22 cellular contexts compared by ENCODE assay signal in the genomic region with DNA sequence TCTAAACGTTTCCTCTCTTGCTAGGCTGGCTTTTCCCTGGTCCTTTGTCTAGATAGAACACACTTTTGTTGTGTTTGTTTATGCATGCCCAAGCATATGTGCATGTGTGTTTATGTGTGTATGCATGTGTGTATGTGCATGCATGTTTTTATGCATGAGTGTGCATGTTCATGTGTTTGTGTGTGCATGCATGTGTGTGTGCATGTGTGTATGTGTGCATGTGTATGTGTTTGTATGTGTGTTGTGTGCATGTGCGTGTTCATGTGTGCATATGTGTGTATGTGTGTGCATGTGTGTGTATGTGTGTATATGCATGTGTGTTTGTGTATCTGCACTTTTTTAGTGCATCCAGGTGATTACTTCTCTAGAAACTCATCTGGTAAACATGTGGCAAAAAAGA.
DNase-seq lines count a peak whose midpoint lies in the region; FAIRE-seq and TF ChIP-seq lines count a peak whose summit lies in the region.
"Had no signal": no experiment of that assay in that cellular context is flagged by ENCODE, and none has a peak within 500 bp of the region (broad histone marks: within the 10 kb centered on the region; RNA-seq: fewer than 3 reads in every experiment).

No MANE protein-coding gene starts in this region.

- 95% methylated on average over 2 of the region's 2 CpGs; no CpG with 5 or more reads in 1 of the 2 experiments for WGBS in H1 (ENCODE audit: extremely low coverage in 1 of 2, insufficient coverage in 1 of 2, insufficient read length in 1 of 2, insufficient replicate concordance in 2 of 2, low coverage in 1 of 2, low lambda C conversion rate in 2 of 2, missing lambda C conversion rate in 1 of 2), 2 experiments

- no peak overlapping the region for H2BK12ac ChIP-seq in H1 (ENCODE audit: low read depth, low read length)

- H2AK5ac ChIP-seq in H1 (ENCODE audit: low read depth, low read length) = peak overlapping the region; percentile 90; the same call in 1 of the 2 replicates

- no peak overlapping the region for H2BK120ac ChIP-seq in H1 (replicated peaks; ENCODE audit: low read depth, low read length)

- no peak overlapping the region for H3K9ac ChIP-seq in H1 (replicated peaks in 1 of 4; ENCODE audit: extremely low read depth in 1 of 4, low read depth in 3 of 4, low read length in 3 of 4)
- H3K9ac ChIP-seq: BLaER1 had no signal

- no peak for TF ChIP-seq EP300 in H1 (IDR thresholded peaks at IDR 0.05; ENCODE audit: borderline replicate concordance in 1 of 2, low read depth in 2 of 2, low read length in 2 of 2)

- H3K79me1 ChIP-seq in H1 (ENCODE audit: low read depth, low read length) = 0 out of 2 replicates have a peak, but pooled peaks cover 2% of the 10 kb centered on the region

- no peak overlapping the region for H4K5ac ChIP-seq in H1 (ENCODE audit: insufficient read length, low read depth, low read length)

- peaks cover 0 to 2% of the 10 kb centered on the region in 2 experiments for H4K20me1 ChIP-seq in H1 (replicated peaks in 1 of 2; ENCODE audit: control insufficient read depth in 1 of 2, insufficient read depth in 2 of 2, low read length in 2 of 2)
- H4K20me1 ChIP-seq: BLaER1 had no signal

- no peak overlapping the region for H3K4me3 ChIP-seq in H1 (ENCODE audit: extremely low read depth in 1 of 4, insufficient read depth in 2 of 4, low read depth in 3 of 4, low read length in 4 of 4)
- H3K4me3 ChIP-seq: BLaER1 had no signal

- H3K4me1 ChIP-seq in H1 (replicated peaks in 1 of 4; ENCODE audit: control insufficient read depth in 3 of 4, insufficient read depth in 4 of 4, low read length in 3 of 4) = no peaks in the 10 kb centered on the region
- H3K4me1 ChIP-seq: BE2C had no signal

- no peak overlapping the region for H3K18ac ChIP-seq in H1 (ENCODE audit: extremely low read depth, low read length)

- no peak overlapping the region for H4K91ac ChIP-seq in H1 (replicated peaks; ENCODE audit: insufficient read length, low read length)

- no peak overlapping the region for H3K4me2 ChIP-seq in H1 (ENCODE audit: insufficient read depth in 1 of 2, low read depth in 2 of 2, low read length in 2 of 2)
- H3K4me2 ChIP-seq: BLaER1 had no signal

- no peaks in the 10 kb centered on the region; a peak in 1 of 4 replicates for H3K79me2 ChIP-seq in H1 (ENCODE audit: control insufficient read depth in 1 of 2, insufficient read depth in 2 of 2, low read length in 2 of 2)

- no peaks in the 10 kb centered on the region for H3K36me3 ChIP-seq in H1 (ENCODE audit: control insufficient read depth in 2 of 4, insufficient read depth in 4 of 4, low read length in 3 of 4)
- H3K36me3 ChIP-seq: BE2C, BLaER1 had no signal

- no peak overlapping the region for H3K4ac ChIP-seq in H1 (replicated peaks; ENCODE audit: insufficient read length, low read depth, low read length)

- H3K27ac ChIP-seq in H1 (ENCODE audit: low read depth, low read length) = no peak overlapping the region
- H3K27ac ChIP-seq: BLaER1 had no signal

- POLR2A ChIA-PET in H1 (lab: Charles Lee; ENCODE audit: partially characterized antibody) = no interaction called here

- H2BK20ac ChIP-seq in H1 (ENCODE audit: low read length) = no peak overlapping the region

- TF ChIP-seq POLR2A in H1 (IDR thresholded peaks at IDR 0.05; ENCODE audit: control extremely low read depth in 1 of 2, low read depth in 2 of 2, low read length in 2 of 2) = no peak

- H3K27me3 ChIP-seq in H1 (replicated peaks in 1 of 4; ENCODE audit: control insufficient read depth in 3 of 4, extremely low read depth in 1 of 4, insufficient read depth in 3 of 4, low read length in 3 of 4) = no peaks in the 10 kb centered on the region
- H3K27me3 ChIP-seq: BE2C, BLaER1 had no signal

- no peak for TF ChIP-seq RAD21 in H1 (IDR thresholded peaks at IDR 0.05 in 1 of 2, conservative IDR thresholded peaks at IDR 0.05 in 1 of 2; ENCODE audit: low read depth in 2 of 2, low read length in 2 of 2)

- H2BK5ac ChIP-seq in H1 (ENCODE audit: low read depth, low read length) = no peak overlapping the region

- peak; percentile 73 for FAIRE-seq in D721Med (lab: Jason Lieb, UNC)
- FAIRE-seq in HTR-8/SVneo (lab: Jason Lieb, UNC) = peak; percentile 46
- no peak for FAIRE-seq in H1 (lab: Jason Lieb, UNC)
- FAIRE-seq in urothelium cell line (lab: Jason Lieb, UNC) = peak; percentile 88
- FAIRE-seq: A204.1, G401.6, GM12891, GM19239 had no signal

- no peak overlapping the region for H4K8ac ChIP-seq in H1 (ENCODE audit: extremely low read depth, insufficient read depth, low read length)

- H3K56ac ChIP-seq in H1 (replicated peaks; ENCODE audit: insufficient read length, low read depth, low read length) = no peak overlapping the region

- no peak for TF ChIP-seq CTCF in D721Med (IDR thresholded peaks at IDR 0.05; ENCODE audit: insufficient read depth, missing control alignments)
- TF ChIP-seq CTCF in H1 (IDR thresholded peaks at IDR 0.05; ENCODE audit: control extremely low read depth in 1 of 3, insufficient read depth in 1 of 3, low read depth in 1 of 3, low read length in 3 of 3) = no peak

- H3K14ac ChIP-seq in H1 (ENCODE audit: insufficient read length) = peak overlapping the region; percentile 63

- no peaks in the 10 kb centered on the region for H3K9me3 ChIP-seq in H1 (ENCODE audit: insufficient read depth in 2 of 2, low read depth in 1 of 2, low read length in 1 of 2)
- H3K9me3 ChIP-seq: BE2C had no signal

- H2AFZ ChIP-seq in H1 (ENCODE audit: low read length) = no peak overlapping the region

- CTCF ChIA-PET in H1 (lab: Charles Lee; ENCODE audit: partially characterized antibody) = no interaction called here

- peaks cover 2% of the 10 kb centered on the region; the same call in 1 of the 2 replicates for H3K23me2 ChIP-seq in H1 (ENCODE audit: low read depth, low read length)

- H3K23ac ChIP-seq in H1 (ENCODE audit: insufficient read length) = no peak overlapping the region

- no peak for DNase-seq in D721Med (ENCODE audit: insufficient read length, low spot score)
- DNase-seq in HTR-8/SVneo (ENCODE audit: insufficient read length, low spot score) = no peak
- no peak for DNase-seq in H1 (ENCODE audit: low read depth in 1 of 2, low spot score in 2 of 2)
- DNase-seq in urothelium cell line (ENCODE audit: low spot score) = no peak
- DNase-seq in NK-92 treated with Interleukin-12 subunit alpha and Interleukin-12 subunit beta, amount 100 ng/mL, for 24 hours (lab: John Stamatoyannopoulos, UW) = no peak
- DNase-seq in activated CD4-positive, alpha-beta T cell treated with anti-CD3 and anti-CD28 coated beads for 48 hours = no peak
- no peak for DNase-seq in effector CD4-positive, alpha-beta T cell
- DNase-seq: 8988T; ACHN; BE2C; C1 segment of cervical spinal cord; CD4-positive, alpha-beta memory T cell; CD4-positive, CD25-positive, alpha-beta regulatory T cell; CD8-positive, alpha-beta memory T cell; COR-L47; DMS79 treated with DMSO at 0.1 percent for 48 hours; GF-D8 had no signal

- H2BK15ac ChIP-seq in H1 (ENCODE audit: low read length) = peak overlapping the region; percentile 55; the same call in 1 of the 2 replicates

TF ChIP-seq in H1, 55 proteins besides CTCF, POLR2A, EP300 and RAD21:
- TF ChIP-seq YY1 (IDR thresholded peaks at IDR 0.05; ENCODE audit: low read depth, low read length) (no peak), TAF7 (optimal IDR thresholded peaks at IDR 0.05; ENCODE audit: borderline replicate concordance, low read depth, low read length) (no peak), JUN (IDR thresholded peaks at IDR 0.05; ENCODE audit: low read depth, low read length) (no peak), SIX5 (IDR thresholded peaks at IDR 0.05; ENCODE audit: low read depth, low read length) (no peak)
TF ChIP-seq in H1: peak in this region for 0.
